In the genomic region with DNA sequence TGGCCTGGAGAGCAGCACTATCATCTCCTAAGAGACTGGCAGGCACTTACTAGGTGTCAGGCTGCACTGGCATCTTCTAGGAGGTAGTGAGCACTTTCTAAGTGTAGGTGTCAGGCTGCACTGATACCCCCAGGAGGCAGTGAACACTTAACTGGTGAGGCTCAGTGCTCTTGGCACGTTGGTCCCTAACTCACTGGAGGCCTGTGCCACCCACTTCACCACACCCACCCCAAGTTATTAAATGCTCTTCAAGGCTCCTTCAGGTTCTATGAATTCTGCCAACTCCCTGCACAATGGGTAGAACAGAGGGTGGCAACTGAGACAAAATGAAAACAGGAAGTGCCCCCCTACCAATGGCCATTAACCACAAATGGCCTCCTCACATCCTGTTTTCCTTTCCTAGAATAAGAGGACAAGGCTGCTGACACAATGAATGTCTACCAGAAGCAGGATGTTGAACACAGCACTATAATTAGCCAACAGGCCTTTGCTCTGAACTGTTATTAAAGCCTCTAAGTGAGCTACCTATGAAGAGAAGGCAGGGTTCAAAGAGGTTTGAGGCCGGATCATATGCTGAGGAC, we compare ENCODE assay signal across 12 cellular contexts. TPM values are rescaled to one million over a fixed set of nuclear protein-coding genes. Genes with fewer than 3 reads are reported as not detected.
A peak's percentile ranks its signal among the peaks of the same experiment; 100 is the strongest.
DNase-seq lines count a peak whose midpoint lies in the region; ATAC-seq, FAIRE-seq and TF ChIP-seq lines count a peak whose summit lies in the region.
"Had no signal": no experiment of that assay in that cellular context is flagged by ENCODE, and none has a peak within 500 bp of the region (broad histone marks: within the 10 kb centered on the region; RNA-seq: fewer than 3 reads in every experiment).

No MANE protein-coding gene starts in this region.

- H3K36me3 Mint-ChIP-seq in T-cell, result peaks cover 57% of the 10 kb centered on the region

- H2AFZ ChIP-seq in KMS-11 (ENCODE audit: low read depth), result no peak overlapping the region

- no peak for TF ChIP-seq CTCF in KMS-11 (conservative IDR thresholded peaks at IDR 0.05; ENCODE audit: low read depth, low read length)

- CTCF ChIA-PET in T-cell (lab: Charles Lee), result no interaction called here

- POLR2A ChIA-PET in T-cell (lab: Charles Lee), result no interaction called here

- peak overlapping the region; percentile 65 for H3K4me2 ChIP-seq in BLaER1
- peak overlapping the region; percentile 22 for H3K4me2 ChIP-seq in KMS-11

- H3K36me3 ChIP-seq in BLaER1 (peaks cover 75% of the 10 kb centered on the region), KMS-11 (ENCODE audit: insufficient read depth) (no peaks in the 10 kb centered on the region; the same call in 1 of the 2 replicates)

- no peaks in the 10 kb centered on the region for H3K27me3 ChIP-seq in BLaER1
- no peaks in the 10 kb centered on the region for H3K27me3 ChIP-seq in KMS-11 (ENCODE audit: insufficient read depth, low read depth)

- peak overlapping the region; percentile 2; the same call in 1 of the 2 replicates for H3K27ac ChIP-seq in BLaER1
- peak overlapping the region; percentile 3; the same call in 1 of the 2 replicates for H3K27ac ChIP-seq in KMS-11
- H3K27ac ChIP-seq: SJSA1 had no signal

- no peak overlapping the region for H3K9ac ChIP-seq in BLaER1
- no peak overlapping the region for H3K9ac ChIP-seq in KMS-11

- H3K9me3 Mint-ChIP-seq in T-cell, result no peaks in the 10 kb centered on the region
- H3K9me3 Mint-ChIP-seq: neural crest cell had no signal

- peaks cover 9 to 22% of the 10 kb centered on the region in 2 donors for H3K27me3 Mint-ChIP-seq in T-cell

- no peaks in the 10 kb centered on the region for H3K9me3 ChIP-seq in BLaER1
- H3K9me3 ChIP-seq: SJSA1 had no signal

- H3K27ac Mint-ChIP-seq in T-cell, result peak overlapping the region in 1 of 2 donors; percentile 70

- H3K4me3 Mint-ChIP-seq in T-cell, result peak overlapping the region in 1 of 3 donors; percentile 57
- H3K4me3 Mint-ChIP-seq: neural crest cell had no signal

- H4K20me1 ChIP-seq in BLaER1 (peaks cover 100% of the 10 kb centered on the region), KMS-11 (ENCODE audit: insufficient read depth) (no peaks in the 10 kb centered on the region)

- DNase-seq in T-cell (no peak), left ventricle myocardium superior (no peak), RCC 7860 (ENCODE audit: low spot score) (no peak), NCI-H226 (no peak)
- DNase-seq: activated gamma-delta T cell treated with Interleukin-2 at 50 U/mL for 16 hours, DMS79 had no signal

- H3K79me2 ChIP-seq in KMS-11 (ENCODE audit: insufficient read depth, low read depth), result no peaks in the 10 kb centered on the region

- intact Hi-C loops in left ventricle myocardium superior (cut with micrococcal nuclease), result no loop called here

- peaks cover 55 to 67% (median 63%) of the 10 kb centered on the region in 3 donors for H3K4me1 Mint-ChIP-seq in T-cell

- no peak overlapping the region for H3K4me3 ChIP-seq in BLaER1
- H3K4me3 ChIP-seq in KMS-11 (IDR thresholded peaks at IDR 0.05; ENCODE audit: insufficient read depth, low read depth, low read length), result no peak overlapping the region
- H3K4me3 ChIP-seq: SJSA1 had no signal

- FAIRE-seq in RCC 7860 (lab: Jason Lieb, UNC), result no peak

- peaks cover 29% of the 10 kb centered on the region for H3K4me1 ChIP-seq in BLaER1
- H3K4me1 ChIP-seq in KMS-11 (ENCODE audit: low read depth, poor library complexity, severe bottlenecking), result peaks cover 48% of the 10 kb centered on the region
- H3K4me1 ChIP-seq: SJSA1 had no signal

- ATAC-seq in T-cell (replicated peaks in 1 of 4) (peak; percentile 29 to 46 (median 35)), left ventricle myocardium superior (peak; percentile 15), HG03025 (IDR thresholded peaks at IDR 0.05; ENCODE audit: low FRiP score, unreplicated experiment) (no peak), GM19324 (IDR thresholded peaks at IDR 0.05; ENCODE audit: low FRiP score, unreplicated experiment) (no peak)

RNA-seq across cellular contexts. Expression of a gene that starts 29.4 kb away (rescaled TPM):
- total RNA-seq in T-cell, result 10 to 100 TPM; 21.0 to 43.1 (median 39.7) TPM
- total RNA-seq in left ventricle myocardium superior, result 19.4 TPM

RNA-seq across cellular contexts. Expression of a gene that starts 31.4 kb away (rescaled TPM):
- under 1 TPM in 1 of 5 donors, not detected in 4; 0.05 TPM for total RNA-seq in T-cell
- 1.3 TPM for total RNA-seq in left ventricle myocardium superior
- total RNA-seq: SJSA1 had no signal

RNA-seq across cellular contexts. Expression of a gene that starts 51.7 kb away (rescaled TPM):
- total RNA-seq in T-cell (1 to 10 TPM in 2 of 5 donors, under 1 TPM in 3; 0.15 to 3.4 (median 0.47) TPM), left ventricle myocardium superior (0.64 TPM)
- total RNA-seq: neural crest cell, SJSA1 had no signal

RNA-seq across cellular contexts. Expression of a gene that starts 57.7 kb away (rescaled TPM):
- total RNA-seq in T-cell (1 to 10 TPM; 1.5 to 9.6 (median 5.9) TPM), left ventricle myocardium superior (6.7 TPM)

Comparison
In these comparisons a context has a peak if more than half of its experiments do, and no peak if none do; other contexts are left out.
1. ATAC-seq: peak in T-cell (4 of 4) and left ventricle myocardium superior (single experiment); none in HG03025 (single experiment) and GM19324 (single experiment).